In genomic region chr20:53210041-53210440, GRCh38 we compare ENCODE assay signal across 2 cellular contexts.
TF ChIP-seq lines count a peak whose summit lies in the region.

No MANE protein-coding gene starts in this region.

TF ChIP-seq in K562, 482 proteins besides CTCF, POLR2A, EP300 and RAD21:
- no peak for TF ChIP-seq E2F3 (CRISPR knock-in tag; IDR thresholded peaks at IDR 0.05)
- peak; percentile 69 for TF ChIP-seq ZNF324 (CRISPR knock-in tag; IDR thresholded peaks at IDR 0.05)

TF ChIP-seq in SK-N-SH, 30 proteins besides CTCF, POLR2A, EP300 and RAD21:
- TF ChIP-seq GATA2 (CRISPR knock-in tag; IDR thresholded peaks at IDR 0.05) (no peak), SMC3 (IDR thresholded peaks at IDR 0.05; ENCODE audit: low read depth, low read length) (no peak), MAX (IDR thresholded peaks at IDR 0.05; ENCODE audit: low read depth) (no peak)
- TF ChIP-seq, protein P1, sequence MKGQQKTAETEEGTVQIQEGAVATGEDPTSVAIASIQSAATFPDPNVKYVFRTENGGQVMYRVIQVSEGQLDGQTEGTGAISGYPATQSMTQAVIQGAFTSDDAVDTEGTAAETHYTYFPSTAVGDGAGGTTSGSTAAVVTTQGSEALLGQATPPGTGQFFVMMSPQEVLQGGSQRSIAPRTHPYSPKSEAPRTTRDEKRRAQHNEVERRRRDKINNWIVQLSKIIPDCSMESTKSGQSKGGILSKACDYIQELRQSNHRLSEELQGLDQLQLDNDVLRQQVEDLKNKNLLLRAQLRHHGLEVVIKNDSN (IDR thresholded peaks at IDR 0.05; ENCODE audit: borderline replicate concordance, low read depth), result no peak
